ENCODE assay signal across 21 cellular contexts in genomic region chr5:96143450-96143849, GRCh38.
DNase-seq lines count a peak whose midpoint lies in the region; ATAC-seq, FAIRE-seq and TF ChIP-seq lines count a peak whose summit lies in the region.
"Had no signal": no experiment of that assay in that cellular context is flagged by ENCODE, and none has a peak within 500 bp of the region (broad histone marks: within the 10 kb centered on the region; RNA-seq: fewer than 3 reads in every experiment).

No MANE protein-coding gene starts in this region.

- H3K4me3 ChIP-seq in A549 (no peak overlapping the region), GM23338 (no peak overlapping the region), SJSA1 (no peak overlapping the region)
- H3K4me3 ChIP-seq: Peyer's patch had no signal

- ATAC-seq in A549 = no peak
- no peak for ATAC-seq in GM23338
- no peak for ATAC-seq in GM21526 (IDR thresholded peaks at IDR 0.05; ENCODE audit: low FRiP score, unreplicated experiment)
- ATAC-seq in HG02678 (IDR thresholded peaks at IDR 0.05; ENCODE audit: unreplicated experiment) = no peak
- ATAC-seq in HG02852 (IDR thresholded peaks at IDR 0.05; ENCODE audit: unreplicated experiment) = no peak

- H4K20me1 ChIP-seq in GM23338 (replicated peaks; ENCODE audit: insufficient read depth) = no peaks in the 10 kb centered on the region

- POLR2A ChIA-PET in A549 (lab: Yijun Ruan, JAX) = no interaction called here

- TF ChIP-seq CTCF in A549 (IDR thresholded peaks at IDR 0.05) (no peak), GM23338 (conservative IDR thresholded peaks at IDR 0.05; ENCODE audit: low read depth in 2 of 2) (no peak)

- peak overlapping the region in 1 of 2 experiments; percentile 54; a peak in 2 of 6 replicates for H3K27ac ChIP-seq in A549
- H3K27ac ChIP-seq in GM23338 (ENCODE audit: low read depth) = no peak overlapping the region
- no peak overlapping the region for H3K27ac ChIP-seq in SJSA1
- H3K27ac ChIP-seq: foreskin keratinocyte had no signal

- no peaks in the 10 kb centered on the region for H3K36me3 Mint-ChIP-seq in GM23338 (ENCODE audit: low read depth)
- H3K36me3 Mint-ChIP-seq: activated naive CD8-positive, alpha-beta T cell; CD4-positive, alpha-beta memory T cell had no signal

- CTCF ChIA-PET in A549 (lab: Yijun Ruan, JAX) = interaction anchor here (2.7 kb wide), 1 partner anchor 47 kb away, joined by 5 read pairs; no protein-coding TSS in a partner anchor

- H3K27me3 ChIP-seq in GM23338 (ENCODE audit: insufficient read depth) (no peaks in the 10 kb centered on the region), SJSA1 (replicated peaks) (no peaks in the 10 kb centered on the region)
- H3K27me3 ChIP-seq: foreskin keratinocyte, Peyer's patch had no signal

- 8% methylated on average over 2 of the region's 2 CpGs for WGBS in A549 (ENCODE audit: missing lambda C conversion rate)

- TF ChIP-seq RAD21 in A549 (conservative IDR thresholded peaks at IDR 0.05 in 1 of 2, IDR thresholded peaks at IDR 0.05 in 1 of 2) = no peak; a peak in 1 of 5 replicates

- FAIRE-seq in A549 (lab: Jason Lieb, UNC) (no peak), islet of Langerhans (lab: Jason Lieb, UNC) (peak; percentile 80)

- peaks cover 33% of the 10 kb centered on the region for H3K4me1 Mint-ChIP-seq in GM23338
- H3K4me1 Mint-ChIP-seq: CD4-positive, alpha-beta memory T cell; memory B cell had no signal

- H3K4me1 ChIP-seq in A549 = peaks cover 23% of the 10 kb centered on the region
- H3K4me1 ChIP-seq in GM23338 (ENCODE audit: insufficient read depth) = peaks cover 30% of the 10 kb centered on the region
- H3K4me1 ChIP-seq in SJSA1 (replicated peaks) = peaks cover 30% of the 10 kb centered on the region

- H3K9me3 Mint-ChIP-seq in GM23338 = no peaks in the 10 kb centered on the region
- H3K9me3 Mint-ChIP-seq: CD4-positive, alpha-beta memory T cell; memory B cell; nephron progenitor cell had no signal

- no peaks in the 10 kb centered on the region for H3K27me3 Mint-ChIP-seq in GM23338 (ENCODE audit: insufficient read depth, low read depth, poor library complexity)

- DNase-seq in A549 (ENCODE audit: low read depth in 1 of 2, low spot score in 1 of 2) (no peak), GM23338 (ENCODE audit: low spot score) (no peak), SJSA1 (ENCODE audit: low read depth in 1 of 2, low spot score in 2 of 2) (peak; percentile 58)
- DNase-seq in activated CD4-positive, alpha-beta T cell treated with anti-CD3 and anti-CD28 coated beads for 48 hours = no peak
- DNase-seq: ACHN; activated CD4-positive, CD25-positive, alpha-beta regulatory T cell; CD4-positive, alpha-beta memory T cell; DMS79; foreskin keratinocyte; hypothalamus; nephron progenitor cell; Peyer's patch; SK-N-SH; stimulated activated CD4-positive, alpha-beta T cell treated with anti-CD3 and anti-CD28 coated beads, Interleukin-4, amount 100 ng/mL, for 24 hours; T-helper 9 cell had no signal

- no peaks in the 10 kb centered on the region for H3K36me3 ChIP-seq in GM23338 (ENCODE audit: insufficient read depth)
- H3K36me3 ChIP-seq in SJSA1 = no peaks in the 10 kb centered on the region
- H3K36me3 ChIP-seq: Peyer's patch had no signal

- no peak overlapping the region for H3K4me3 Mint-ChIP-seq in GM23338
- H3K4me3 Mint-ChIP-seq: activated naive CD8-positive, alpha-beta T cell; CD4-positive, alpha-beta memory T cell; memory B cell; nephron progenitor cell had no signal

- H3K79me2 ChIP-seq in GM23338 (replicated peaks; ENCODE audit: insufficient read depth) = no peaks in the 10 kb centered on the region

- H3K9me3 ChIP-seq in A549 (no peaks in the 10 kb centered on the region), SJSA1 (replicated peaks) (no peaks in the 10 kb centered on the region)
- H3K9me3 ChIP-seq: Peyer's patch, SK-N-SH had no signal

- no peaks in the 10 kb centered on the region for H3K9me2 ChIP-seq in GM23338 (ENCODE audit: insufficient read depth)
- H3K9me2 ChIP-seq: SK-N-SH had no signal

- TF ChIP-seq EP300 in A549 (IDR thresholded peaks at IDR 0.05) = no peak

- peak overlapping the region; percentile 22 for H3K27ac Mint-ChIP-seq in GM23338
- H3K27ac Mint-ChIP-seq: activated naive CD8-positive, alpha-beta T cell; CD4-positive, alpha-beta memory T cell; memory B cell; nephron progenitor cell had no signal

- no peak for TF ChIP-seq POLR2A in A549 (IDR thresholded peaks at IDR 0.05; ENCODE audit: low read length)

- H3K4me2 ChIP-seq in A549 (peak overlapping the region; percentile 48), GM23338 (0 out of 2 replicates have a peak overlapping the region, but pooled peaks have one; percentile 20)
- H3K4me2 ChIP-seq: SK-N-SH had no signal

- H3F3A ChIP-seq in GM23338 (replicated peaks; ENCODE audit: low read depth) = no peaks in the 10 kb centered on the region

- no peak overlapping the region for H2AFZ ChIP-seq in GM23338

TF ChIP-seq in A549, 52 proteins besides CTCF, POLR2A, EP300 and RAD21:
- TF ChIP-seq GATA3 (IDR thresholded peaks at IDR 0.05; ENCODE audit: borderline replicate concordance) = peak; percentile 23; the same call in 1 of the 2 replicates
- TF ChIP-seq NR3C1 (IDR thresholded peaks at IDR 0.05) = no peak
- no peak for TF ChIP-seq TP53 (CRISPR knock-in tag; IDR thresholded peaks at IDR 0.05)
- no peak for TF ChIP-seq NPAS2 (CRISPR knock-in tag; IDR thresholded peaks at IDR 0.05; ENCODE audit: borderline replicate concordance)

TF ChIP-seq in GM23338, 12 proteins besides CTCF, POLR2A, EP300 and RAD21 (continues in another document):
- TF ChIP-seq CREB1 (CRISPR knock-in tag; IDR thresholded peaks at IDR 0.05; ENCODE audit: low read depth) = no peak
- TF ChIP-seq EZH2 (IDR thresholded peaks at IDR 0.05; ENCODE audit: low read depth, unreplicated experiment) = no peak
- TF ChIP-seq REST (IDR thresholded peaks at IDR 0.05; ENCODE audit: unreplicated experiment) = no peak
- TF ChIP-seq NANOG (IDR thresholded peaks at IDR 0.05; ENCODE audit: borderline replicate concordance) = no peak

Comparison
In these comparisons a context has a peak if more than half of its experiments do, and no peak if none do; other contexts are left out.
1. DNase-seq: peak in SJSA1 (2 of 2); none in A549 (0 of 2), GM23338 (single experiment) and activated CD4-positive, alpha-beta T cell treated with anti-CD3 and anti-CD28 coated beads for 48 hours (single experiment).